ENCODE assay signal across 10 cellular contexts in genomic region chr1:10788592-10789006, GRCh38. TPM values are rescaled to one million over a fixed set of nuclear protein-coding genes. Genes with fewer than 3 reads are reported as not detected.
DNase-seq lines count a peak whose midpoint lies in the region; ATAC-seq, FAIRE-seq and TF ChIP-seq lines count a peak whose summit lies in the region.
"Had no signal": no experiment of that assay in that cellular context is flagged by ENCODE, and none has a peak within 500 bp of the region (broad histone marks: within the 10 kb centered on the region; RNA-seq: fewer than 3 reads in every experiment).

No MANE protein-coding gene starts in this region.

- intact Hi-C loops in endothelial cell of umbilical vein (cut with micrococcal nuclease) = loop anchor here (2.0 kb wide), 1 partner anchor 78 kb away; no protein-coding TSS in a partner anchor
- intact Hi-C loops in mucosa of descending colon (cut with DNase I, micrococcal nuclease) = no loop called here

- DNase-seq in NCI-H1092 treated with DMSO at 0.1 percent for 48 hours (lab: John Stamatoyannopoulos, UW) (peak; percentile 78), endothelial cell of umbilical vein (ENCODE audit: low read depth, low spot score) (peak; percentile 30), mucosa of descending colon (peak in 1 of 3 donors; percentile 51), NCI-H446 (lab: John Stamatoyannopoulos, UW) (no peak)
- DNase-seq in activated naive CD4-positive, alpha-beta T cell treated with Interleukin-2 at 50 U/mL for 16 hours = no peak
- DNase-seq in stimulated activated CD4-positive, alpha-beta T cell treated with anti-CD3 and anti-CD28 coated beads, Interleukin-4, amount 100 ng/mL, for 24 hours = no peak
- DNase-seq: CD4-positive, CD25-positive, alpha-beta regulatory T cell had no signal

- H3K36me3 ChIP-seq in endothelial cell of umbilical vein (ENCODE audit: control insufficient read depth in 2 of 2, extremely low read depth in 1 of 2, insufficient read depth in 2 of 2, low read length in 2 of 2) = no peaks in the 10 kb centered on the region
- H3K36me3 ChIP-seq in mucosa of descending colon (ENCODE audit: low read depth) = no peaks in the 10 kb centered on the region

- H3K27me3 ChIP-seq in endothelial cell of umbilical vein (ENCODE audit: control insufficient read depth in 2 of 2, insufficient read depth in 2 of 2, low read length in 2 of 2) = peaks cover 20 to 26% of the 10 kb centered on the region in 2 experiments

- no peaks in the 10 kb centered on the region for H3K9me1 ChIP-seq in endothelial cell of umbilical vein (replicated peaks; ENCODE audit: control insufficient read depth, extremely low read depth, insufficient read depth, low read length)

- POLR2A ChIA-PET in endothelial cell of umbilical vein (lab: Charles Lee) = no interaction called here

- no peaks in the 10 kb centered on the region for H3K79me2 ChIP-seq in endothelial cell of umbilical vein (ENCODE audit: control insufficient read depth, insufficient read depth, low read length)

- no TSS peak for BruUV-seq in endothelial cell of umbilical vein (replicated peaks; lab: Mats Ljungman, UMichigan)

- H3K4me3 ChIP-seq in endothelial cell of umbilical vein (replicated peaks in 1 of 3; ENCODE audit: insufficient read depth in 1 of 3, low read depth in 1 of 3, low read length in 3 of 3) (no peak overlapping the region), mucosa of descending colon (no peak overlapping the region)

- H3K4me1 ChIP-seq in endothelial cell of umbilical vein (ENCODE audit: control insufficient read depth, extremely low read depth, insufficient read depth, low read length) (peaks cover 3% of the 10 kb centered on the region), mucosa of descending colon (ENCODE audit: low read depth) (peaks cover 14% of the 10 kb centered on the region)

- H3K9ac ChIP-seq in endothelial cell of umbilical vein (replicated peaks; ENCODE audit: extremely low read depth, insufficient read depth, low read length) = no peak overlapping the region
- H3K9ac ChIP-seq: KMS-11 had no signal

- H3K9me3 ChIP-seq in endothelial cell of umbilical vein (replicated peaks; ENCODE audit: control insufficient read depth, insufficient read depth, low read length) (no peaks in the 10 kb centered on the region), mucosa of descending colon (no peaks in the 10 kb centered on the region)

- H2AFZ ChIP-seq in endothelial cell of umbilical vein (ENCODE audit: low read depth, low read length) = no peak overlapping the region

- no peak for FAIRE-seq in endothelial cell of umbilical vein (lab: Jason Lieb, UNC)

- H4K20me1 ChIP-seq in endothelial cell of umbilical vein (replicated peaks; ENCODE audit: control insufficient read depth, extremely low read depth, insufficient read depth, low read length) = no peaks in the 10 kb centered on the region

- CTCF ChIA-PET in endothelial cell of umbilical vein (lab: Charles Lee) = interaction anchor here (1.6 kb wide), 1 partner anchor 281 kb away, joined by 4 read pairs; no protein-coding TSS in a partner anchor

- dilution Hi-C loops in endothelial cell of umbilical vein (cut with MboI; ENCODE audit: extremely low pct_ligation_motif_present, low sequenced_read_pairs) = no loop called here

- peak; percentile 31 for ATAC-seq in mucosa of descending colon
- ATAC-seq in GM21619 (IDR thresholded peaks at IDR 0.05; ENCODE audit: unreplicated experiment) = no peak

- peak overlapping the region; percentile 96 for H3K27ac ChIP-seq in 22Rv1
- no peak overlapping the region for H3K27ac ChIP-seq in endothelial cell of umbilical vein (ENCODE audit: insufficient read depth, low read depth, low read length)
- H3K27ac ChIP-seq: KMS-11 had no signal

- H3K4me2 ChIP-seq in endothelial cell of umbilical vein (ENCODE audit: insufficient read depth, low read length) = no peak overlapping the region
- H3K4me2 ChIP-seq: KMS-11 had no signal

- no peak for TF ChIP-seq POLR2A in endothelial cell of umbilical vein (IDR thresholded peaks at IDR 0.05; ENCODE audit: low read depth, low read length)

- TF ChIP-seq CTCF in 22Rv1 (IDR thresholded peaks at IDR 0.05) (peak; percentile 40), endothelial cell of umbilical vein (IDR thresholded peaks at IDR 0.05; ENCODE audit: extremely low read depth in 1 of 2, insufficient read depth in 1 of 2, low read depth in 1 of 2, low read length in 2 of 2) (peak in 1 of 2 donors; percentile 57), mucosa of descending colon (IDR thresholded peaks at IDR 0.05) (no peak)

TF ChIP-seq in endothelial cell of umbilical vein, 7 proteins besides CTCF, POLR2A, EP300 and RAD21:
- TF ChIP-seq POLR2AphosphoS5 (IDR thresholded peaks at IDR 0.05; ENCODE audit: insufficient read depth, low read depth, low read length) (no peak), FOS (IDR thresholded peaks at IDR 0.05; ENCODE audit: borderline replicate concordance, insufficient read depth, low read length) (no peak), GATA2 (IDR thresholded peaks at IDR 0.05; ENCODE audit: insufficient read depth, insufficient read length, low read depth, low read length) (no peak), MYC (IDR thresholded peaks at IDR 0.05; ENCODE audit: low read depth, low read length) (no peak), EZH2 (IDR thresholded peaks at IDR 0.05; ENCODE audit: borderline replicate concordance, low read depth, low read length, severe bottlenecking) (no peak), JUN (IDR thresholded peaks at IDR 0.05; ENCODE audit: borderline replicate concordance, insufficient read depth, insufficient read length, low read depth) (no peak)
- TF ChIP-seq, protein P1, sequence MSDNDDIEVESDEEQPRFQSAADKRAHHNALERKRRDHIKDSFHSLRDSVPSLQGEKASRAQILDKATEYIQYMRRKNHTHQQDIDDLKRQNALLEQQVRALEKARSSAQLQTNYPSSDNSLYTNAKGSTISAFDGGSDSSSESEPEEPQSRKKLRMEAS (IDR thresholded peaks at IDR 0.05; ENCODE audit: insufficient read depth, insufficient read length) = no peak

RNA-seq across cellular contexts. Expression of gene CASZ1, which starts 7.8 kb away (rescaled TPM):
- 5.1 and 5.2 TPM in 2 replicates for total RNA-seq in endothelial cell of umbilical vein
- polyA plus RNA-seq in endothelial cell of umbilical vein = 1.5 and 1.9 TPM in 2 replicates
- 0.89 and 1.0 TPM in 2 replicates for polyA plus RNA-seq in endothelial cell of umbilical vein (2011; cell fraction: cytosol; rRNA removed)
- polyA plus RNA-seq in endothelial cell of umbilical vein (2011; cell fraction: nucleus; rRNA removed) = 2.1 and 2.4 TPM in 2 replicates
- polyA plus RNA-seq in endothelial cell of umbilical vein (2012) = 0.99 and 1.5 TPM in 2 replicates
- polyA minus RNA-seq in endothelial cell of umbilical vein = 2.0 and 2.7 TPM in 2 replicates
- 1.5 TPM for polyA minus RNA-seq in endothelial cell of umbilical vein (2011; cell fraction: cytosol; rRNA and poly(A)+ RNA removed)
- 0.67 and 2.1 TPM in 2 replicates for polyA minus RNA-seq in endothelial cell of umbilical vein (2011; cell fraction: nucleus; rRNA and poly(A)+ RNA removed)
- total RNA-seq in mucosa of descending colon = 100 to 1,000 TPM in 1 of 3 donors, 10 to 100 TPM in 2; 66.5 to 110 (median 84.5) TPM

Comparison
In these comparisons a context has a peak if more than half of its experiments do, and no peak if none do; other contexts are left out.
1. DNase-seq: peak in NCI-H1092 treated with DMSO at 0.1 percent for 48 hours (single experiment) and endothelial cell of umbilical vein (single experiment); none in activated naive CD4-positive, alpha-beta T cell treated with Interleukin-2 at 50 U/mL for 16 hours (single experiment), NCI-H446 (0 of 2) and stimulated activated CD4-positive, alpha-beta T cell treated with anti-CD3 and anti-CD28 coated beads, Interleukin-4, amount 100 ng/mL, for 24 hours (single experiment).
2. RNA of gene CASZ1, which starts 7.8 kb away (total RNA-seq): 66.5 to 110 TPM in mucosa of descending colon; 5.1 to 5.2 TPM in endothelial cell of umbilical vein; every median in the first group is over 10 times any median in the second.